Comparison of ENCODE assay signal across 1 cellular context in the genomic region with DNA sequence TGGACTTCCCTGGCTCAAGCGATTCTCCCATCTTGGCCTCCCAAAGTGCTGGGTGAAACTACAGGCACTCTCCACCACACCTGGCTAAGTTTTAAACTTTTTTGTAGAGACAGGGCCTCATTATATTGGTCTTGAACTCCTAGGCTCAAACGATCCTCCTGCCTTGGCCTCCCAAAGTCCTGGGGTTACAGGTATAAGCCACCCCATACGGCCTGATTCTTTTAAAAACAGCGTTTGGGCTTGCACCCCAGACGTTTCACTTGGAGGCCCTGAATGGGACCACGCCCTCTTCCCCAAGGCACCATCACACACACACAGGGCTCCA.
TF ChIP-seq lines count a peak whose summit lies in the region.

No MANE protein-coding gene starts in this region.

TF ChIP-seq in GM12878, 131 proteins besides CTCF, POLR2A, EP300 and RAD21:
- TF ChIP-seq RAD51 (IDR thresholded peaks at IDR 0.05) (no peak), KLF5 (IDR thresholded peaks at IDR 0.05; ENCODE audit: partially characterized antibody) (no peak), CBX5 (IDR thresholded peaks at IDR 0.05; ENCODE audit: low read depth) (no peak), GATAD2B (conservative IDR thresholded peaks at IDR 0.05; ENCODE audit: low read depth) (no peak), ZNF217 (IDR thresholded peaks at IDR 0.05) (no peak), RBBP5 (conservative IDR thresholded peaks at IDR 0.05) (no peak), KDM1A (IDR thresholded peaks at IDR 0.05; ENCODE audit: borderline replicate concordance) (no peak), MTA3 (IDR thresholded peaks at IDR 0.05; ENCODE audit: borderline replicate concordance, low read length) (no peak), CBX3 (IDR thresholded peaks at IDR 0.05; ENCODE audit: borderline replicate concordance, low read depth) (no peak), MYC (IDR thresholded peaks at IDR 0.05; ENCODE audit: insufficient read depth, insufficient read length, insufficient replicate concordance, low read length, severe bottlenecking) (no peak), PML (IDR thresholded peaks at IDR 0.05; ENCODE audit: low read length) (no peak), TBL1XR1 (IDR thresholded peaks at IDR 0.05; ENCODE audit: low read depth, low read length) (no peak), ZNF24 (IDR thresholded peaks at IDR 0.05) (no peak), ZNF384 (IDR thresholded peaks at IDR 0.05; ENCODE audit: borderline replicate concordance, low read depth, low read length) (no peak)
- TF ChIP-seq, protein P1, sequence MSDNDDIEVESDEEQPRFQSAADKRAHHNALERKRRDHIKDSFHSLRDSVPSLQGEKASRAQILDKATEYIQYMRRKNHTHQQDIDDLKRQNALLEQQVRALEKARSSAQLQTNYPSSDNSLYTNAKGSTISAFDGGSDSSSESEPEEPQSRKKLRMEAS (IDR thresholded peaks at IDR 0.05; ENCODE audit: low read depth, low read length) = no peak
- TF ChIP-seq, protein P2, sequence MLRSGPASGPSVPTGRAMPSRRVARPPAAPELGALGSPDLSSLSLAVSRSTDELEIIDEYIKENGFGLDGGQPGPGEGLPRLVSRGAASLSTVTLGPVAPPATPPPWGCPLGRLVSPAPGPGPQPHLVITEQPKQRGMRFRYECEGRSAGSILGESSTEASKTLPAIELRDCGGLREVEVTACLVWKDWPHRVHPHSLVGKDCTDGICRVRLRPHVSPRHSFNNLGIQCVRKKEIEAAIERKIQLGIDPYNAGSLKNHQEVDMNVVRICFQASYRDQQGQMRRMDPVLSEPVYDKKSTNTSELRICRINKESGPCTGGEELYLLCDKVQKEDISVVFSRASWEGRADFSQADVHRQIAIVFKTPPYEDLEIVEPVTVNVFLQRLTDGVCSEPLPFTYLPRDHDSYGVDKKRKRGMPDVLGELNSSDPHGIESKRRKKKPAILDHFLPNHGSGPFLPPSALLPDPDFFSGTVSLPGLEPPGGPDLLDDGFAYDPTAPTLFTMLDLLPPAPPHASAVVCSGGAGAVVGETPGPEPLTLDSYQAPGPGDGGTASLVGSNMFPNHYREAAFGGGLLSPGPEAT (IDR thresholded peaks at IDR 0.05; ENCODE audit: low read depth) = no peak
- TF ChIP-seq, protein P3, sequence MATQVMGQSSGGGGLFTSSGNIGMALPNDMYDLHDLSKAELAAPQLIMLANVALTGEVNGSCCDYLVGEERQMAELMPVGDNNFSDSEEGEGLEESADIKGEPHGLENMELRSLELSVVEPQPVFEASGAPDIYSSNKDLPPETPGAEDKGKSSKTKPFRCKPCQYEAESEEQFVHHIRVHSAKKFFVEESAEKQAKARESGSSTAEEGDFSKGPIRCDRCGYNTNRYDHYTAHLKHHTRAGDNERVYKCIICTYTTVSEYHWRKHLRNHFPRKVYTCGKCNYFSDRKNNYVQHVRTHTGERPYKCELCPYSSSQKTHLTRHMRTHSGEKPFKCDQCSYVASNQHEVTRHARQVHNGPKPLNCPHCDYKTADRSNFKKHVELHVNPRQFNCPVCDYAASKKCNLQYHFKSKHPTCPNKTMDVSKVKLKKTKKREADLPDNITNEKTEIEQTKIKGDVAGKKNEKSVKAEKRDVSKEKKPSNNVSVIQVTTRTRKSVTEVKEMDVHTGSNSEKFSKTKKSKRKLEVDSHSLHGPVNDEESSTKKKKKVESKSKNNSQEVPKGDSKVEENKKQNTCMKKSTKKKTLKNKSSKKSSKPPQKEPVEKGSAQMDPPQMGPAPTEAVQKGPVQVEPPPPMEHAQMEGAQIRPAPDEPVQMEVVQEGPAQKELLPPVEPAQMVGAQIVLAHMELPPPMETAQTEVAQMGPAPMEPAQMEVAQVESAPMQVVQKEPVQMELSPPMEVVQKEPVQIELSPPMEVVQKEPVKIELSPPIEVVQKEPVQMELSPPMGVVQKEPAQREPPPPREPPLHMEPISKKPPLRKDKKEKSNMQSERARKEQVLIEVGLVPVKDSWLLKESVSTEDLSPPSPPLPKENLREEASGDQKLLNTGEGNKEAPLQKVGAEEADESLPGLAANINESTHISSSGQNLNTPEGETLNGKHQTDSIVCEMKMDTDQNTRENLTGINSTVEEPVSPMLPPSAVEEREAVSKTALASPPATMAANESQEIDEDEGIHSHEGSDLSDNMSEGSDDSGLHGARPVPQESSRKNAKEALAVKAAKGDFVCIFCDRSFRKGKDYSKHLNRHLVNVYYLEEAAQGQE (IDR thresholded peaks at IDR 0.05; ENCODE audit: low read depth, low read length) = no peak
- TF ChIP-seq, protein P4, sequence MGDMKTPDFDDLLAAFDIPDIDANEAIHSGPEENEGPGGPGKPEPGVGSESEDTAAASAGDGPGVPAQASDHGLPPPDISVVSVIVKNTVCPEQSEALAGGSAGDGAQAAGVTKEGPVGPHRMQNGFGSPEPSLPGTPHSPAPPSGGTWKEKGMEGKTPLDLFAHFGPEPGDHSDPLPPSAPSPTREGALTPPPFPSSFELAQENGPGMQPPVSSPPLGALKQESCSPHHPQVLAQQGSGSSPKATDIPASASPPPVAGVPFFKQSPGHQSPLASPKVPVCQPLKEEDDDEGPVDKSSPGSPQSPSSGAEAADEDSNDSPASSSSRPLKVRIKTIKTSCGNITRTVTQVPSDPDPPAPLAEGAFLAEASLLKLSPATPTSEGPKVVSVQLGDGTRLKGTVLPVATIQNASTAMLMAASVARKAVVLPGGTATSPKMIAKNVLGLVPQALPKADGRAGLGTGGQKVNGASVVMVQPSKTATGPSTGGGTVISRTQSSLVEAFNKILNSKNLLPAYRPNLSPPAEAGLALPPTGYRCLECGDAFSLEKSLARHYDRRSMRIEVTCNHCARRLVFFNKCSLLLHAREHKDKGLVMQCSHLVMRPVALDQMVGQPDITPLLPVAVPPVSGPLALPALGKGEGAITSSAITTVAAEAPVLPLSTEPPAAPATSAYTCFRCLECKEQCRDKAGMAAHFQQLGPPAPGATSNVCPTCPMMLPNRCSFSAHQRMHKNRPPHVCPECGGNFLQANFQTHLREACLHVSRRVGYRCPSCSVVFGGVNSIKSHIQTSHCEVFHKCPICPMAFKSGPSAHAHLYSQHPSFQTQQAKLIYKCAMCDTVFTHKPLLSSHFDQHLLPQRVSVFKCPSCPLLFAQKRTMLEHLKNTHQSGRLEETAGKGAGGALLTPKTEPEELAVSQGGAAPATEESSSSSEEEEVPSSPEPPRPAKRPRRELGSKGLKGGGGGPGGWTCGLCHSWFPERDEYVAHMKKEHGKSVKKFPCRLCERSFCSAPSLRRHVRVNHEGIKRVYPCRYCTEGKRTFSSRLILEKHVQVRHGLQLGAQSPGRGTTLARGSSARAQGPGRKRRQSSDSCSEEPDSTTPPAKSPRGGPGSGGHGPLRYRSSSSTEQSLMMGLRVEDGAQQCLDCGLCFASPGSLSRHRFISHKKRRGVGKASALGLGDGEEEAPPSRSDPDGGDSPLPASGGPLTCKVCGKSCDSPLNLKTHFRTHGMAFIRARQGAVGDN (IDR thresholded peaks at IDR 0.05) = no peak
TF ChIP-seq in GM12878: peak in this region for 0.
